Comparison of ENCODE assay signal across 26 cellular contexts in genomic region chr14:93937519-93937918, GRCh38. TPM values are rescaled to one million over a fixed set of nuclear protein-coding genes. Genes with fewer than 3 reads are reported as not detected.
A peak's percentile ranks its signal among the peaks of the same experiment; 100 is the strongest.
DNase-seq lines count a peak whose midpoint lies in the region; ATAC-seq lines count a peak whose summit lies in the region.
"Had no signal": no experiment of that assay in that cellular context is flagged by ENCODE, and none has a peak within 500 bp of the region (broad histone marks: within the 10 kb centered on the region; RNA-seq: fewer than 3 reads in every experiment).

No MANE protein-coding gene starts in this region.

- ATAC-seq in activated naive CD8-positive, alpha-beta T cell treated with anti-CD3 and anti-CD28 coated beads, Interleukin-2, amount 50 U/mL, for 24 hours, result no peak
- ATAC-seq in T-helper 17 cell (no peak), GM19324 (IDR thresholded peaks at IDR 0.05; ENCODE audit: low FRiP score, unreplicated experiment) (no peak), GM21381 (IDR thresholded peaks at IDR 0.05; ENCODE audit: unreplicated experiment) (no peak)
- ATAC-seq: activated T-helper 17 cell treated with anti-CD3 and anti-CD28 coated beads, Interleukin-2, amount 50 U/mL, for 72 hours; K562; left ventricle myocardium superior; mucosa of descending colon had no signal

- no peak overlapping the region for H3K4me3 ChIP-seq in stomach smooth muscle (ENCODE audit: low read length in 2 of 2)
- H3K4me3 ChIP-seq: breast epithelium, K562, mucosa of descending colon, SJCRH30 had no signal

- peaks cover 41% of the 10 kb centered on the region for H3K4me1 ChIP-seq in stomach smooth muscle (ENCODE audit: control insufficient read depth, insufficient read depth, low read length)
- H3K4me1 ChIP-seq: breast epithelium had no signal

- H3K27me3 Mint-ChIP-seq in activated naive CD8-positive, alpha-beta T cell, result peaks cover 5% of the 10 kb centered on the region
- H3K27me3 Mint-ChIP-seq in activated naive CD8-positive, alpha-beta T cell treated with anti-CD3 and anti-CD28 coated beads, Interleukin-2, amount 50 U/mL, for 24 hours, result peaks cover 25% of the 10 kb centered on the region
- no peaks in the 10 kb centered on the region for H3K27me3 Mint-ChIP-seq in T-helper 17 cell
- H3K27me3 Mint-ChIP-seq in immature natural killer cell (ENCODE audit: low read depth in 3 of 3), result peaks cover 0 to 6% (median 4%) of the 10 kb centered on the region in 3 donors
- H3K27me3 Mint-ChIP-seq: activated T-helper 17 cell treated with anti-CD3 and anti-CD28 coated beads, Interleukin-2, amount 50 U/mL, for 72 hours had no signal

- peaks cover 9% of the 10 kb centered on the region for H3K4me1 Mint-ChIP-seq in activated naive CD8-positive, alpha-beta T cell (ENCODE audit: low read depth)
- H3K4me1 Mint-ChIP-seq in activated naive CD8-positive, alpha-beta T cell treated with anti-CD3 and anti-CD28 coated beads, Interleukin-2, amount 50 U/mL, for 24 hours, result peaks cover 17% of the 10 kb centered on the region
- H3K4me1 Mint-ChIP-seq in T-helper 17 cell, result peaks cover 8% of the 10 kb centered on the region
- peaks cover 8 to 9% of the 10 kb centered on the region in 2 donors for H3K4me1 Mint-ChIP-seq in immature natural killer cell

- peak overlapping the region; percentile 49 for H3K4me3 Mint-ChIP-seq in activated naive CD8-positive, alpha-beta T cell
- H3K4me3 Mint-ChIP-seq in activated naive CD8-positive, alpha-beta T cell treated with anti-CD3 and anti-CD28 coated beads, Interleukin-2, amount 50 U/mL, for 24 hours, result no peak overlapping the region
- H3K4me3 Mint-ChIP-seq in T-helper 17 cell (peak overlapping the region; percentile 41), immature natural killer cell (peak overlapping the region in 3 of 5 donors; percentile 14 to 73 (median 41))
- H3K4me3 Mint-ChIP-seq: activated T-helper 17 cell treated with anti-CD3 and anti-CD28 coated beads, Interleukin-2, amount 50 U/mL, for 72 hours had no signal

- H3K9me3 Mint-ChIP-seq in activated naive CD8-positive, alpha-beta T cell (ENCODE audit: low read depth), result no peaks in the 10 kb centered on the region
- H3K9me3 Mint-ChIP-seq in activated naive CD8-positive, alpha-beta T cell treated with anti-CD3 and anti-CD28 coated beads, Interleukin-2, amount 50 U/mL, for 24 hours, result no peaks in the 10 kb centered on the region
- H3K9me3 Mint-ChIP-seq in immature natural killer cell, result no peaks in the 10 kb centered on the region
- H3K9me3 Mint-ChIP-seq: activated T-helper 17 cell treated with anti-CD3 and anti-CD28 coated beads, Interleukin-2, amount 50 U/mL, for 72 hours; CD4-positive, CD25-positive, alpha-beta regulatory T cell had no signal

- H3K9ac ChIP-seq in stomach smooth muscle (ENCODE audit: low read length in 2 of 2), result no peak overlapping the region

- H3K36me3 ChIP-seq in stomach smooth muscle (ENCODE audit: control insufficient read depth in 2 of 2, insufficient read depth in 2 of 2, low read length in 2 of 2), result peaks cover 39 to 60% of the 10 kb centered on the region in 2 donors
- H3K36me3 ChIP-seq: breast epithelium, SJCRH30 had no signal

- DNase-seq in activated naive CD8-positive, alpha-beta T cell treated with anti-CD3 and anti-CD28 coated beads, Interleukin-2, amount 50 U/mL, for 24 hours, result no peak
- DNase-seq in T-helper 17 cell, result no peak
- DNase-seq in immature natural killer cell, result no peak
- DNase-seq in effector CD8-positive, alpha-beta T cell (lab: John Stamatoyannopoulos, UW), result no peak
- DNase-seq: CD4-positive, CD25-positive, alpha-beta regulatory T cell; left ventricle myocardium superior; mucosa of descending colon; MV-4-11; NCI-H2029 treated with DMSO at 0.1 percent for 48 hours; NCI-H524 treated with DMSO at 0.1 percent for 48 hours; SJCRH30; stimulated activated CD4-positive, alpha-beta T cell treated with anti-CD3 and anti-CD28 coated beads, Interleukin-15, amount 100 ng/mL, for 24 hours; T-helper 9 cell had no signal

- no peaks in the 10 kb centered on the region for H3K27me3 ChIP-seq in stomach smooth muscle (ENCODE audit: control insufficient read depth in 1 of 2, insufficient read depth in 2 of 2, low read length in 2 of 2)
- H3K27me3 ChIP-seq: SJCRH30 had no signal

- peak overlapping the region; percentile 37 for H3K27ac ChIP-seq in stomach smooth muscle (ENCODE audit: low read length)
- H3K27ac ChIP-seq: HL-60, SJCRH30 had no signal

- no peaks in the 10 kb centered on the region for H3K36me3 Mint-ChIP-seq in activated naive CD8-positive, alpha-beta T cell
- no peaks in the 10 kb centered on the region for H3K36me3 Mint-ChIP-seq in activated naive CD8-positive, alpha-beta T cell treated with anti-CD3 and anti-CD28 coated beads, Interleukin-2, amount 50 U/mL, for 24 hours (ENCODE audit: low read depth)
- peaks cover 3% of the 10 kb centered on the region for H3K36me3 Mint-ChIP-seq in T-helper 17 cell (ENCODE audit: low read depth)
- peaks cover 0 to 3% (median 3%) of the 10 kb centered on the region in 3 donors for H3K36me3 Mint-ChIP-seq in immature natural killer cell
- H3K36me3 Mint-ChIP-seq: CD4-positive, CD25-positive, alpha-beta regulatory T cell had no signal

- no peaks in the 10 kb centered on the region for H3K9me3 ChIP-seq in T-helper 17 cell (ENCODE audit: control insufficient read depth, low read length, poor library complexity, severe bottlenecking)
- no peaks in the 10 kb centered on the region for H3K9me3 ChIP-seq in stomach smooth muscle (ENCODE audit: control insufficient read depth in 2 of 2, low read length in 2 of 2)
- H3K9me3 ChIP-seq: breast epithelium, mucosa of descending colon, SJCRH30 had no signal

- H3K27ac Mint-ChIP-seq in activated naive CD8-positive, alpha-beta T cell, result no peak overlapping the region
- H3K27ac Mint-ChIP-seq in activated naive CD8-positive, alpha-beta T cell treated with anti-CD3 and anti-CD28 coated beads, Interleukin-2, amount 50 U/mL, for 24 hours, result no peak overlapping the region
- H3K27ac Mint-ChIP-seq in T-helper 17 cell (no peak overlapping the region), immature natural killer cell (no peak overlapping the region)
- H3K27ac Mint-ChIP-seq: activated T-helper 17 cell treated with anti-CD3 and anti-CD28 coated beads, Interleukin-2, amount 50 U/mL, for 72 hours; CD4-positive, CD25-positive, alpha-beta regulatory T cell had no signal

RNA-seq across cellular contexts. Expression of gene FAM181A, which starts 10.4 kb away (rescaled TPM):
- total RNA-seq in T-helper 17 cell, result not detected
- not detected for polyA plus RNA-seq in immature natural killer cell
- total RNA-seq: activated T-helper 17 cell treated with anti-CD3 and anti-CD28 coated beads, Interleukin-2, amount 50 U/mL, for 72 hours; breast epithelium; CD4-positive, CD25-positive, alpha-beta regulatory T cell; dermis microvascular lymphatic vessel endothelial cell; epithelial cell of proximal tubule; K562; left ventricle myocardium superior; mucosa of descending colon; OCI-LY7; SJCRH30 had no signal
- polyA plus RNA-seq: AG04450; CD4-positive, CD25-positive, alpha-beta regulatory T cell; K562 had no signal

RNA-seq across cellular contexts. Expression of gene ASB2, which starts 38.9 kb away (rescaled TPM):
- total RNA-seq in T-helper 17 cell, result 1 to 10 TPM; 2.3 to 6.5 TPM
- polyA plus RNA-seq in immature natural killer cell, result 1 to 10 TPM; 1.4 to 4.2 (median 2.7) TPM
- total RNA-seq: dermis microvascular lymphatic vessel endothelial cell, K562 had no signal
- polyA plus RNA-seq: K562 had no signal

RNA-seq across cellular contexts. Expression of gene CCDC197, which starts 59.6 kb away (rescaled TPM):
- total RNA-seq in T-helper 17 cell, result not detected
- not detected for polyA plus RNA-seq in immature natural killer cell
- total RNA-seq: breast epithelium; CD4-positive, CD25-positive, alpha-beta regulatory T cell; dermis microvascular lymphatic vessel endothelial cell; epithelial cell of proximal tubule; K562; mucosa of descending colon; OCI-LY7; SJCRH30 had no signal
- polyA plus RNA-seq: AG04450; CD4-positive, CD25-positive, alpha-beta regulatory T cell; K562; thymus had no signal
